ENCODE assay signal across 22 cellular contexts in the genomic region with DNA sequence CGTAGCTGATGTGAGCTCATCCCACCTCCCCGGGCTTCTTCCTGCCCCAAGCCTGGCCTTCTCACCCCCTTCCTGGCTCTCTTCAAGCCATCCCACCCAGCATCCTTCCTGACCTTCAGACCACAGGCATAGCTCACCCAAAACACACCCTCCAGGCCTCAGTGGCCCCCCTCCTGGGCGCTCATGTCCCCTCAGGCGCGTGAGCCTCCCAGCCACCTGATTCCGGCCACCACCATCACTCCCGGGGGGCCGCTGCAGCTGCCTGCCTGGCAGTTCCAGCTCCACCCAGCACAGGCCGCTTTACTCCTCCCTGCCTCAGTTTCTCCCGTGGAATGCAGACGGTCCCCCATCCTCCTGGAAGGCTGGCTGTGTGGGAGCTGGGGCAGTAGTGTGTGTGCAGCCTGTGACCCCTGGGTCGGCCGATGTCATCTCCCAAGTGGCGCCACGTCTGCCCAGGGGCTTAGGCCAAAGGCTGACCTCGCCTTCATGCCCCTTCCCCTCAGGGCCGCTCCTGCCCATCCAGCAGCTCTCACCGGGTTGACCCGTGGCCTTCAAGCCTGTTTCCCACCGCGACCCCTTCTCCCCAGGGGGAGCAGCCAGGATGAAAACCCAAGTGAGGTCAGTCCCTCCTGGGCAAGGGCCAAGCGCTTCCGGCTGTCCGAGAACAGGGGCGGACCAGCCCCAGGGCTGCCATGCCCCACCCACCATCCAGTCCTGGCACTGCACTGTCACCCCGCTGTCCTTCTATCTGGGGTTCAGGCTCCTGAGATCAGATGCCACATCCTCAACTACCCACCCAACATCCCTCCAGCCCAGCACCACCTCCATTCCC. TPM values are rescaled to one million over a fixed set of nuclear protein-coding genes. Genes with fewer than 3 reads are reported as not detected.
DNase-seq lines count a peak whose midpoint lies in the region; ATAC-seq, FAIRE-seq and TF ChIP-seq lines count a peak whose summit lies in the region.
"Had no signal": no experiment of that assay in that cellular context is flagged by ENCODE, and none has a peak within 500 bp of the region (broad histone marks: within the 10 kb centered on the region; RNA-seq: fewer than 3 reads in every experiment).

No MANE protein-coding gene starts in this region.

- no peaks in the 10 kb centered on the region for H3K79me2 ChIP-seq in K562 (ENCODE audit: control insufficient read depth, insufficient read depth, low read length)

- H3K27ac ChIP-seq in K562 (ENCODE audit: extremely low read depth, low read depth, low read length), result no peak overlapping the region
- H3K27ac ChIP-seq: heart left ventricle, SJSA1, testis, vagina had no signal

- H3K36me3 Mint-ChIP-seq in Caco-2 (ENCODE audit: insufficient read depth, unreplicated experiment) (no peaks in the 10 kb centered on the region), neural crest cell (ENCODE audit: low read depth) (no peaks in the 10 kb centered on the region)
- H3K36me3 Mint-ChIP-seq in T-helper 2 cell treated with Interferon-gamma antibody and Interleukin-4, amounts not matched to agents 5 μg/mL and 100 μg/mL, for 36 hours (ENCODE audit: low read depth), result no peaks in the 10 kb centered on the region
- H3K36me3 Mint-ChIP-seq: CD4-positive, CD25-positive, alpha-beta regulatory T cell; stimulated activated naive B cell treated with anti-CD40 and anti-IgM and Interleukin-4, amounts not matched to agents 10 μg/mL and 1 μg/mL and 100 μg/mL, for 72 hours had no signal

- DNase-seq in BE2C (peak; percentile 6), Caco-2 (no peak), K562 (ENCODE audit: extremely low read depth in 1 of 4, low spot score in 3 of 4) (no peak), neural crest cell (ENCODE audit: low read depth, low spot score) (no peak), NCI-H146 (lab: John Stamatoyannopoulos, UW) (no peak)
- no peak for DNase-seq in T-helper 2 cell treated with Interferon-gamma antibody and Interleukin-4, amounts not matched to agents 5 μg/mL and 100 μg/mL, for 36 hours (ENCODE audit: low spot score)
- DNase-seq: activated CD8-positive, alpha-beta memory T cell treated with anti-CD3 and anti-CD28 coated beads for 24 hours; activated T-cell treated with anti-CD3 and anti-CD28 coated beads, Interleukin-2, amount 50 U/mL, for 1 hour; CD4-positive, CD25-positive, alpha-beta regulatory T cell; cerebellar nuclear complex; KG1; MV-4-11; NCI-H1694 treated with DMSO at 0.1 percent for 48 hours; NCI-H2171 treated with DMSO at 0.1 percent for 48 hours; NCI-H524 treated with DMSO at 0.1 percent for 48 hours; stimulated activated CD4-positive, alpha-beta T cell treated with anti-CD3 and anti-CD28 coated beads, Interleukin-2, amount 100 ng/mL, for 48 hours; stimulated activated naive B cell treated with anti-CD40 and anti-IgM and Interleukin-4, amounts not matched to agents 10 μg/mL and 1 μg/mL and 100 μg/mL, for 72 hours; testis had no signal

- TF ChIP-seq POLR2A in K562 (conservative IDR thresholded peaks at IDR 0.05), result no peak

- no peak for TF ChIP-seq EP300 in K562 (IDR thresholded peaks at IDR 0.05; ENCODE audit: low read length)

- ATAC-seq in K562 (no peak), GM21529 (IDR thresholded peaks at IDR 0.05; ENCODE audit: unreplicated experiment) (no peak)

- POLR2A ChIA-PET in Caco-2 (lab: Charles Lee), result no interaction called here
- POLR2A ChIA-PET in K562 (lab: Yijun Ruan, JAX), result interaction anchor here (0.7 kb wide), 1 partner anchor 576 kb away, joined by 3 read pairs; no protein-coding TSS in a partner anchor

- intact Hi-C loops in Caco-2 (cut with micrococcal nuclease; ENCODE audit: unreplicated experiment) (loop anchor here (2.0 kb wide), 1 partner anchor 555 kb away; no protein-coding TSS in a partner anchor), K562 (cut with micrococcal nuclease) (loop anchor here (5.0 to 10.0 kb wide), 2 partner anchors 245 to 552 kb away; a partner anchor contains a TSS)

- H3K9me3 ChIP-seq in BE2C (no peaks in the 10 kb centered on the region), Caco-2 (0 out of 2 replicates have a peak, but pooled peaks cover 3% of the 10 kb centered on the region), K562 (replicated peaks; ENCODE audit: control insufficient read depth, insufficient read depth, low read depth, low read length) (no peaks in the 10 kb centered on the region)
- H3K9me3 ChIP-seq: heart left ventricle, SJSA1, testis, vagina had no signal

- TF ChIP-seq CTCF in BE2C (IDR thresholded peaks at IDR 0.05; ENCODE audit: low read depth, low read length), result no peak
- no peak for TF ChIP-seq CTCF in Caco-2 (IDR thresholded peaks at IDR 0.05; ENCODE audit: insufficient read depth in 1 of 2, low read depth in 1 of 2, low read length in 1 of 2, severe bottlenecking in 1 of 2, unreplicated experiment in 1 of 2)
- TF ChIP-seq CTCF in K562 (IDR thresholded peaks at IDR 0.05 in 2 of 3, conservative IDR thresholded peaks at IDR 0.05 in 1 of 3; ENCODE audit: insufficient read depth in 2 of 3, low read depth in 1 of 3, low read length in 3 of 3), result no peak
- no peak for TF ChIP-seq CTCF in neural crest cell (conservative IDR thresholded peaks at IDR 0.05)

- peaks cover 11% of the 10 kb centered on the region for H3K4me1 Mint-ChIP-seq in Caco-2 (ENCODE audit: low read depth, unreplicated experiment)
- H3K4me1 Mint-ChIP-seq in neural crest cell, result peaks cover 11% of the 10 kb centered on the region
- H3K4me1 Mint-ChIP-seq in T-helper 2 cell treated with Interferon-gamma antibody and Interleukin-4, amounts not matched to agents 5 μg/mL and 100 μg/mL, for 36 hours (ENCODE audit: low read depth), result peaks cover 5% of the 10 kb centered on the region

- no peak overlapping the region for H3K4me2 ChIP-seq in K562 (ENCODE audit: insufficient read depth, low read length)

- H3K27ac Mint-ChIP-seq in Caco-2 (ENCODE audit: unreplicated experiment) (no peak overlapping the region), neural crest cell (ENCODE audit: unreplicated experiment) (peak overlapping the region; percentile 35)
- no peak overlapping the region for H3K27ac Mint-ChIP-seq in T-helper 2 cell treated with Interferon-gamma antibody and Interleukin-4, amounts not matched to agents 5 μg/mL and 100 μg/mL, for 36 hours
- H3K27ac Mint-ChIP-seq: CD4-positive, CD25-positive, alpha-beta regulatory T cell had no signal

- H2AFZ ChIP-seq in K562 (ENCODE audit: low read depth, low read length), result no peak overlapping the region; the same call in 1 of the 2 replicates

- in situ Hi-C loops in K562 (cut with MboI), result loop anchor here (5.0 to 10.0 kb wide), 2 partner anchors 552 to 785 kb away; no protein-coding TSS in a partner anchor

- no peak for FAIRE-seq in K562 (lab: Jason Lieb, UNC)

- no peaks in the 10 kb centered on the region for H3K9me3 Mint-ChIP-seq in Caco-2 (ENCODE audit: unreplicated experiment)
- H3K9me3 Mint-ChIP-seq in neural crest cell, result no peaks in the 10 kb centered on the region
- no peaks in the 10 kb centered on the region for H3K9me3 Mint-ChIP-seq in T-helper 2 cell treated with Interferon-gamma antibody and Interleukin-4, amounts not matched to agents 5 μg/mL and 100 μg/mL, for 36 hours
- H3K9me3 Mint-ChIP-seq: stimulated activated naive B cell treated with anti-CD40 and anti-IgM and Interleukin-4, amounts not matched to agents 10 μg/mL and 1 μg/mL and 100 μg/mL, for 72 hours had no signal

- no peaks in the 10 kb centered on the region for H3K36me3 ChIP-seq in BE2C
- no peaks in the 10 kb centered on the region for H3K36me3 ChIP-seq in Caco-2 (ENCODE audit: control insufficient read depth, insufficient read depth, low read length)
- no peaks in the 10 kb centered on the region for H3K36me3 ChIP-seq in K562 (ENCODE audit: control insufficient read depth, insufficient read depth, low read length)
- H3K36me3 ChIP-seq: heart left ventricle, SJSA1, vagina had no signal

- 0 out of 2 replicates have a peak, but pooled peaks cover 6% of the 10 kb centered on the region for H4K20me1 ChIP-seq in K562 (replicated peaks; ENCODE audit: control insufficient read depth, insufficient read depth, low read length)

- H3K4me3 ChIP-seq in BE2C (ENCODE audit: low read depth, low read length) (no peak overlapping the region), Caco-2 (ENCODE audit: low read depth, low read length) (no peak overlapping the region), K562 (no peak overlapping the region)
- H3K4me3 ChIP-seq: heart left ventricle, SJSA1, testis, vagina had no signal

- no peaks in the 10 kb centered on the region for H3K9me1 ChIP-seq in K562 (ENCODE audit: control insufficient read depth, insufficient read depth, low read length)

- H3K27me3 Mint-ChIP-seq in Caco-2 (ENCODE audit: insufficient read depth, unreplicated experiment), result peaks cover 7% of the 10 kb centered on the region
- H3K27me3 Mint-ChIP-seq in neural crest cell (ENCODE audit: low read depth), result peaks cover 4% of the 10 kb centered on the region
- H3K27me3 Mint-ChIP-seq in T-helper 2 cell treated with Interferon-gamma antibody and Interleukin-4, amounts not matched to agents 5 μg/mL and 100 μg/mL, for 36 hours (ENCODE audit: low read depth), result peaks cover 4% of the 10 kb centered on the region

- no TSS peak for BruUV-seq in Caco-2 (replicated peaks; lab: Mats Ljungman, UMichigan)
- no TSS peak for BruUV-seq in K562 (replicated peaks; lab: Mats Ljungman, UMichigan)

- CTCF ChIA-PET in Caco-2 (lab: Charles Lee), result interaction anchor here (0.6 kb wide), 1 partner anchor 32 kb away, joined by 3 read pairs; no protein-coding TSS in a partner anchor
- CTCF ChIA-PET in K562 (lab: Yijun Ruan, JAX; ENCODE audit: low intra/inter-chr PET ratio), result interaction anchor here (0.8 kb wide), 1 partner anchor 782 kb away, joined by 3 read pairs; no protein-coding TSS in a partner anchor

- WGBS in K562 (ENCODE audit: insufficient coverage, low coverage, missing lambda C conversion rate), result 53% methylated on average over 17 of the region's 26 CpGs

- no peak for TF ChIP-seq RAD21 in K562 (CRISPR knock-in tag; conservative IDR thresholded peaks at IDR 0.05 in 1 of 2, IDR thresholded peaks at IDR 0.05 in 1 of 2)

- no peaks in the 10 kb centered on the region for H3K4me1 ChIP-seq in BE2C
- peaks cover 9% of the 10 kb centered on the region; the same call in 1 of the 2 replicates for H3K4me1 ChIP-seq in Caco-2
- H3K4me1 ChIP-seq in K562 (replicated peaks in 1 of 2; ENCODE audit: control insufficient read depth in 2 of 2, insufficient read depth in 2 of 2, low read length in 2 of 2), result peaks cover 0 to 38% of the 10 kb centered on the region in 2 experiments; a peak in 3 of 5 replicates

- H3K27me3 ChIP-seq in BE2C (peaks cover 7% of the 10 kb centered on the region), Caco-2 (replicated peaks; ENCODE audit: control insufficient read depth, insufficient read depth, low read length) (no peaks in the 10 kb centered on the region), K562 (ENCODE audit: control insufficient read depth in 2 of 2, insufficient read depth in 2 of 2, low read length in 2 of 2) (peaks cover 12 to 32% of the 10 kb centered on the region in 2 experiments; a peak in 4 of 5 replicates)
- H3K27me3 ChIP-seq: SJSA1, testis, vagina had no signal

- H3K4me3 Mint-ChIP-seq in Caco-2 (ENCODE audit: unreplicated experiment) (peak overlapping the region; percentile 57), neural crest cell (no peak overlapping the region)
- no peak overlapping the region for H3K4me3 Mint-ChIP-seq in T-helper 2 cell treated with Interferon-gamma antibody and Interleukin-4, amounts not matched to agents 5 μg/mL and 100 μg/mL, for 36 hours
- H3K4me3 Mint-ChIP-seq: CD4-positive, CD25-positive, alpha-beta regulatory T cell had no signal

- no peak overlapping the region for H3K9ac ChIP-seq in K562 (ENCODE audit: insufficient read depth in 1 of 2, low read depth in 2 of 2, low read length in 2 of 2)

RNA-seq across cellular contexts. Expression of a gene that starts 11.9 kb away (rescaled TPM):
- polyA plus RNA-seq in BE2C (2012; ENCODE audit: insufficient read depth, insufficient read length, low read depth), result 21.2 TPM
- total RNA-seq in Caco-2 (2022), result 20.1 and 23.2 TPM in 2 replicates
- total RNA-seq in K562 (2011; cell fraction: chromatin; rRNA removed; ENCODE audit: low replicate concordance), result 33.8 and 66.2 TPM in 2 replicates
- 40.5 and 47.9 TPM in 2 replicates for total RNA-seq in K562 (2011; cell fraction: nucleolus; rRNA removed)
- total RNA-seq in K562 (2011; cell fraction: nucleoplasm; rRNA removed), result 22.9 and 24.6 TPM in 2 replicates
- 10.3 and 12.9 TPM in 2 replicates for total RNA-seq in K562 (2014; rRNA removed)
- 14.4 and 15.7 TPM in 2 replicates for total RNA-seq in K562 (2014; rRNA removed; fragmentation: Illumina TruSeq; extraction: Trizol)
- 12.7 and 13.8 TPM in 2 replicates for total RNA-seq in K562 (2015; rRNA removed; fragmentation: Illumina TruSeq; extraction: Trizol)
- total RNA-seq in K562 (2021), result 25.6 and 26.8 TPM in 2 replicates
- 8.0 and 13.4 TPM in 2 replicates for polyA plus RNA-seq in K562 (2011; rRNA removed)
- polyA plus RNA-seq in K562 (2011; cell fraction: cytosol; rRNA removed), result 10.5 and 35.5 TPM in 2 replicates
- polyA plus RNA-seq in K562 (2011; cell fraction: nucleus; rRNA removed), result 10.7 and 20.1 TPM in 2 replicates
- 13.7 and 20.1 TPM in 2 replicates for polyA plus RNA-seq in K562 (2012)
- polyA plus RNA-seq in K562 (2014; fragmentation: Illumina TruSeq; extraction: Trizol), result 11.4 and 15.5 TPM in 2 replicates
- polyA plus RNA-seq in K562 (2014; fragmentation: Nextera tagmentation; extraction: Ambion mirVana), result 1 to 10 TPM in 1 of 2 experiments, under 1 TPM in 1; 0.25 to 1.8 TPM
- polyA plus RNA-seq in K562 (2014; rRNA removed), result 28.3 and 30.4 TPM in 2 replicates
- polyA minus RNA-seq in K562 (2011; rRNA and poly(A)+ RNA removed), result 11.2 and 15.9 TPM in 2 replicates
- 5.0 and 8.7 TPM in 2 replicates for polyA minus RNA-seq in K562 (2011; cell fraction: cytosol; rRNA and poly(A)+ RNA removed)
- polyA minus RNA-seq in K562 (2011; cell fraction: nucleus; rRNA and poly(A)+ RNA removed), result 13.5 and 13.7 TPM in 2 replicates
- total RNA-seq in neural crest cell, result 32.7 and 33.2 TPM in 2 replicates

RNA-seq across cellular contexts. Expression of a gene that starts 55.2 kb away (rescaled TPM):
- 54.3 TPM for polyA plus RNA-seq in BE2C (2012; ENCODE audit: insufficient read depth, insufficient read length, low read depth)
- 52.6 and 57.7 TPM in 2 replicates for total RNA-seq in Caco-2 (2022)
- 69.8 and 141 TPM in 2 replicates for total RNA-seq in K562 (2011; cell fraction: chromatin; rRNA removed; ENCODE audit: low replicate concordance)
- 54.5 and 61.0 TPM in 2 replicates for total RNA-seq in K562 (2011; cell fraction: nucleolus; rRNA removed)
- total RNA-seq in K562 (2011; cell fraction: nucleoplasm; rRNA removed), result 40.5 and 42.0 TPM in 2 replicates
- 26.7 and 31.9 TPM in 2 replicates for total RNA-seq in K562 (2014; rRNA removed)
- total RNA-seq in K562 (2014; rRNA removed; fragmentation: Illumina TruSeq; extraction: Trizol), result 14.2 and 17.7 TPM in 2 replicates
- total RNA-seq in K562 (2015; rRNA removed; fragmentation: Illumina TruSeq; extraction: Trizol), result 18.4 and 21.2 TPM in 2 replicates
- 44.7 and 51.6 TPM in 2 replicates for total RNA-seq in K562 (2021)
- 9.8 and 13.6 TPM in 2 replicates for polyA plus RNA-seq in K562 (2011; rRNA removed)
- 9.8 and 28.7 TPM in 2 replicates for polyA plus RNA-seq in K562 (2011; cell fraction: cytosol; rRNA removed)
- 37.7 and 77.3 TPM in 2 replicates for polyA plus RNA-seq in K562 (2011; cell fraction: nucleus; rRNA removed)
- polyA plus RNA-seq in K562 (2012), result 37.1 and 42.6 TPM in 2 replicates
- polyA plus RNA-seq in K562 (2014; fragmentation: Illumina TruSeq; extraction: Trizol), result 20.7 and 30.0 TPM in 2 replicates
- 1 to 10 TPM; 2.3 to 2.4 TPM for polyA plus RNA-seq in K562 (2014; fragmentation: Nextera tagmentation; extraction: Ambion mirVana)
- polyA plus RNA-seq in K562 (2014; rRNA removed), result 17.3 and 23.2 TPM in 2 replicates
- 11.9 and 13.6 TPM in 2 replicates for polyA minus RNA-seq in K562 (2011; rRNA and poly(A)+ RNA removed)
- 22.8 and 24.8 TPM in 2 replicates for polyA minus RNA-seq in K562 (2011; cell fraction: cytosol; rRNA and poly(A)+ RNA removed)
- 38.3 and 38.6 TPM in 2 replicates for polyA minus RNA-seq in K562 (2011; cell fraction: nucleus; rRNA and poly(A)+ RNA removed)
- total RNA-seq in neural crest cell, result 47.5 and 53.6 TPM in 2 replicates
